In genomic region chr17:4583796-4584124, GRCh38 we compare ENCODE assay signal across 8 cellular contexts. TPM values are rescaled to one million over a fixed set of nuclear protein-coding genes. Genes with fewer than 3 reads are reported as not detected.
DNase-seq lines count a peak whose midpoint lies in the region; ATAC-seq lines count a peak whose summit lies in the region.

No MANE protein-coding gene starts in this region.

- H3K4me1 ChIP-seq in duodenal mucosa (ENCODE audit: control insufficient read depth in 1 of 2, insufficient read depth in 2 of 2, low read length in 2 of 2): peaks cover 4 to 13% of the 10 kb centered on the region in 2 donors
- peaks cover 21% of the 10 kb centered on the region for H3K4me1 ChIP-seq in mesodermal cell (ENCODE audit: control insufficient read depth, insufficient read depth, low read length, poor library complexity, severe bottlenecking)

- H3K4me3 ChIP-seq in duodenal mucosa (ENCODE audit: low read depth in 1 of 2, low read length in 2 of 2) (peak overlapping the region; percentile 36 to 54), mesodermal cell (ENCODE audit: extremely low read depth, insufficient read depth, low read length, poor library complexity, severe bottlenecking) (peak overlapping the region; percentile 41)

- no peak for ATAC-seq in GM21723 (IDR thresholded peaks at IDR 0.05; ENCODE audit: unreplicated experiment)
- ATAC-seq in GM21390 (IDR thresholded peaks at IDR 0.05; ENCODE audit: unreplicated experiment): no peak

- no peaks in the 10 kb centered on the region for H3K9me3 ChIP-seq in duodenal mucosa (ENCODE audit: control insufficient read depth in 1 of 2, low read length in 2 of 2)
- H3K9me3 ChIP-seq in mesodermal cell (ENCODE audit: control insufficient read depth, low read length): no peaks in the 10 kb centered on the region

- H3K27ac ChIP-seq in duodenal mucosa (ENCODE audit: low read depth, low read length) (peak overlapping the region; percentile 14), mesodermal cell (ENCODE audit: low read depth, low read length, severe bottlenecking) (no peak overlapping the region)

- DNase-seq in EL (peak; percentile 20), NCI-H460 (ENCODE audit: extremely low read depth, low read depth) (peak; percentile 30), NOMO-1 (lab: John Stamatoyannopoulos, UW; ENCODE audit: unreplicated experiment in 2 of 2) (no peak), HPDE6-E6E7 (ENCODE audit: extremely low spot score) (no peak)

- H3K36me3 ChIP-seq in duodenal mucosa (ENCODE audit: control insufficient read depth in 1 of 2, insufficient read depth in 2 of 2, low read length in 2 of 2) (no peaks in the 10 kb centered on the region), mesodermal cell (ENCODE audit: control insufficient read depth, insufficient read depth, low read length) (no peaks in the 10 kb centered on the region)

- no peak overlapping the region for H3K9ac ChIP-seq in duodenal mucosa (ENCODE audit: low read depth in 1 of 2, low read length in 2 of 2)

- H3K27me3 ChIP-seq in duodenal mucosa (ENCODE audit: control insufficient read depth in 1 of 2, insufficient read depth in 2 of 2, low read length in 2 of 2): peaks cover 22 to 38% of the 10 kb centered on the region in 2 donors

- 21 to 28% methylated on average over 9 to 15 of the region's 15 CpGs for WGBS in mesodermal cell (ENCODE audit: insufficient coverage in 2 of 2), 2 experiments

RNA-seq across cellular contexts. Expression of gene SMTNL2, which starts 0.6 kb away (rescaled TPM):
- 0.12 and 0.17 TPM in 2 replicates for total RNA-seq in NCI-H460 (2014; rRNA removed; shearing (Covaris generic))
- 0.05 TPM in 1 of 2 replicates, not detected in the other for polyA plus RNA-seq in NCI-H460 (2014; cell fraction: nucleus; rRNA removed)
- polyA plus RNA-seq in mesodermal cell (2013, experiment 1 of 2): 12.7 TPM
- 12.1 TPM for polyA plus RNA-seq in mesodermal cell (2013, experiment 2 of 2)

RNA-seq across cellular contexts. Expression of gene GGT6, which starts 23.4 kb away (rescaled TPM):
- not detected in 2 replicates for total RNA-seq in NCI-H460 (2014; rRNA removed; shearing (Covaris generic))
- not detected in 2 replicates for polyA plus RNA-seq in NCI-H460 (2014; cell fraction: nucleus; rRNA removed)
- polyA plus RNA-seq in mesodermal cell (2013, experiment 1 of 2): not detected
- polyA plus RNA-seq in mesodermal cell (2013, experiment 2 of 2): not detected

RNA-seq across cellular contexts. Expression of gene MYBBP1A, which starts 28.6 kb away (rescaled TPM):
- total RNA-seq in NCI-H460 (2014; rRNA removed; shearing (Covaris generic)): 71.3 and 75.6 TPM in 2 replicates
- polyA plus RNA-seq in NCI-H460 (2014; cell fraction: nucleus; rRNA removed): 214 and 242 TPM in 2 replicates
- polyA plus RNA-seq in mesodermal cell (2013, experiment 1 of 2): 23.6 TPM
- polyA plus RNA-seq in mesodermal cell (2013, experiment 2 of 2): 19.7 TPM

RNA-seq across cellular contexts. Expression of gene ALOX15, which starts 57.7 kb away (rescaled TPM):
- 2.1 and 2.3 TPM in 2 replicates for total RNA-seq in NCI-H460 (2014; rRNA removed; shearing (Covaris generic))
- 7.4 and 11.9 TPM in 2 replicates for polyA plus RNA-seq in NCI-H460 (2014; cell fraction: nucleus; rRNA removed)
- 4.2 TPM for polyA plus RNA-seq in mesodermal cell (2013, experiment 1 of 2)
- 6.6 TPM for polyA plus RNA-seq in mesodermal cell (2013, experiment 2 of 2)

Comparison
In these comparisons a context has a peak if more than half of its experiments do, and no peak if none do; other contexts are left out.
1. DNase-seq: peak in EL (single experiment) and NCI-H460 (single experiment); none in NOMO-1 (0 of 2) and HPDE6-E6E7 (single experiment).